ENCODE assay signal across 9 cellular contexts in genomic region chr3:171227333-171227732, GRCh38.
"Had no signal": no experiment of that assay in that cellular context is flagged by ENCODE, and none has a peak within 500 bp of the region (broad histone marks: within the 10 kb centered on the region; RNA-seq: fewer than 3 reads in every experiment).

No MANE protein-coding gene starts in this region.

- ATAC-seq: GM23338, K562 had no signal

- H3K4me3 ChIP-seq: GM23338, K562 had no signal

- FAIRE-seq: H1, H54, K562 had no signal

- H3K27ac ChIP-seq: HL-60 had no signal

- H3K27ac Mint-ChIP-seq: GM23338, H9 had no signal

- H3K4me3 Mint-ChIP-seq: GM23338, H9 had no signal

- DNase-seq: H9, HCEC 1CT, IMR-90, KG1 had no signal
